ENCODE assay signal across 8 cellular contexts in the genomic region with DNA sequence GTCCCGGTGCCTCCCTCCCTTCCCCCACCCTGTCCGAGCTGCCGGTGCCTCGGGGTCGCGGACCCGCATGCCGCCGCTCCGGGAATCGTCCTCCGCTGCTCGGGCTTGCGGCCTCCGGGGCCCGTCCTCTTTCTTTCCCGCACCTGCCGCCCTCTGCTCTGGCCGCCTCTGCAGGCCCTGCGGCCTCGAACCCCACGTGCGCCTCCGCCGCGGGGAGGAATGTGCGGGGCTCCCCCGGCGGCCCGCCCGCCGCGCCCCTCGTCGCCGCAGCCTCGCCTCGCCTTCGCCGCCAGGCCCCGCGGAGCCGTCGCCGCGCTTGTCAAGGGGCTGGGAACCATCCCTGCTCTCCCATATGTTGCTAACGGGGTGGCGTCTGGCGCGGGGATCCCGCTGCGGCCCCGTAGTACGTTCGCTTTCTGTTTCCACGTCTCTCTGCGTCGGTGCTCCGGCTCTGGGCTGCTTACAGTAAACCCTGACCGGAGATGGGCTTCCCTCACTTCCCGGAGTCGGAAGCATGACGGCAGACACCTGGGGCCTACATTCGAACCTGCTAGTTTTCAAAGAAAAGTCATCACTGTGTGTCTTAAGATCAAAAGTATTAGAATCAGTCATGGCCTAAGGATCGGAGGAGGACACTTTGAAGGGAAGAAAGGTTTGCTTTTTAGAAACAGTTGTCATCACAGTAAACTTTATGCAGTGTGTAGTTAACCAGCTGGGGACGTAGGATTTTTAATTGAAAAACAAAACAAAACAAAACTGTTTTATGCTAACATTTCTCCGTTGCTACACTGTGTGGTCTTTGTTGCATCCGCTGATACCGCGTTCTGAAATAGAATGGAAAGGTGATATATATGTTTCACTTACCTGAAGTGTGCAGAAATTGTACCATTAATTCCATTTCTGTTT.
DNase-seq lines count a peak whose midpoint lies in the region; ATAC-seq lines count a peak whose summit lies in the region.

No MANE protein-coding gene starts in this region.

- CTCF ChIA-PET in activated CD4-positive, alpha-beta memory T cell treated with anti-CD3 and anti-CD28 coated beads, Interleukin-2, amount 10 ng/mL, durations not matched to agents 7 days and 5 days (lab: Charles Lee), result interaction anchor here (0.8 to 1.7 kb wide), 6 partner anchors 69 to 422 kb away, joined by 3 to 8 read pairs (median 4); partner anchors contain the start of genes SASS6, SLC35A3 and TRMT13

- H3K36me3 Mint-ChIP-seq in activated CD4-positive, alpha-beta memory T cell treated with anti-CD3 and anti-CD28 coated beads, Interleukin-2, amount 10 ng/mL, durations not matched to agents 7 days and 5 days (ENCODE audit: low read depth), result peaks cover 61% of the 10 kb centered on the region

- peaks cover 64% of the 10 kb centered on the region for H3K4me1 Mint-ChIP-seq in activated CD4-positive, alpha-beta memory T cell treated with anti-CD3 and anti-CD28 coated beads, Interleukin-2, amount 10 ng/mL, durations not matched to agents 7 days and 5 days

- ATAC-seq in GM18508 (IDR thresholded peaks at IDR 0.05; ENCODE audit: insufficient read depth, unreplicated experiment) (peak; percentile 35), HG02981 (IDR thresholded peaks at IDR 0.05; ENCODE audit: unreplicated experiment) (peak; percentile 41)

- POLR2A ChIA-PET in activated CD4-positive, alpha-beta memory T cell treated with anti-CD3 and anti-CD28 coated beads, Interleukin-2, amount 10 ng/mL, durations not matched to agents 7 days and 5 days (lab: Charles Lee), result interaction anchor here (0.8 to 3.8 kb wide), 37 partner anchors 9 to 1273 kb away, joined by 3 to 46 read pairs (median 5); partner anchors contain the start of genes AGL, CDC14A, DBT and FRRS1

- no peaks in the 10 kb centered on the region for H3K27me3 Mint-ChIP-seq in activated CD4-positive, alpha-beta memory T cell treated with anti-CD3 and anti-CD28 coated beads, Interleukin-2, amount 10 ng/mL, durations not matched to agents 7 days and 5 days

- DNase-seq in A172 (ENCODE audit: low spot score), result peak; percentile 17
- DNase-seq in NCI-H2227 (lab: John Stamatoyannopoulos, UW; ENCODE audit: unreplicated experiment), result peak; percentile 60
- DNase-seq in activated CD4-positive, alpha-beta memory T cell treated with anti-CD3 and anti-CD28 coated beads, Interleukin-2, amount 10 ng/mL, durations not matched to agents 7 days and 5 days, result peak; percentile 85
- DNase-seq in ecto neural progenitor cell (ENCODE audit: low spot score), result peak; percentile 75
- DNase-seq in lung microvascular endothelial cell (ENCODE audit: low read depth in 2 of 2), result peak; percentile 86 to 89
- DNase-seq in stimulated activated CD8-positive, alpha-beta memory T cell treated with anti-CD3 and anti-CD28 coated beads, Interleukin-12 subunit alpha, Interleukin-12 subunit beta, amount 100 ng/mL, for 24 hours (ENCODE audit: extremely low read depth), result peak; percentile 56

- H3K4me3 Mint-ChIP-seq in activated CD4-positive, alpha-beta memory T cell treated with anti-CD3 and anti-CD28 coated beads, Interleukin-2, amount 10 ng/mL, durations not matched to agents 7 days and 5 days, result peak overlapping the region; percentile 90

- peak overlapping the region; percentile 99 for H3K27ac Mint-ChIP-seq in activated CD4-positive, alpha-beta memory T cell treated with anti-CD3 and anti-CD28 coated beads, Interleukin-2, amount 10 ng/mL, durations not matched to agents 7 days and 5 days

- H3K9me3 Mint-ChIP-seq in activated CD4-positive, alpha-beta memory T cell treated with anti-CD3 and anti-CD28 coated beads, Interleukin-2, amount 10 ng/mL, durations not matched to agents 7 days and 5 days, result no peaks in the 10 kb centered on the region

Comparison
In these comparisons a context has a peak if more than half of its experiments do, and no peak if none do; other contexts are left out.
1. Peak in every context shown above with its lines: DNase-seq and ATAC-seq.
2. DNase-seq: peak in every context shown above with its lines; median percentile 88 in lung microvascular endothelial cell; 85 in activated CD4-positive, alpha-beta memory T cell treated with anti-CD3 and anti-CD28 coated beads, Interleukin-2, amount 10 ng/mL, durations not matched to agents 7 days and 5 days; 75 in ecto neural progenitor cell; 60 in NCI-H2227; 56 in stimulated activated CD8-positive, alpha-beta memory T cell treated with anti-CD3 and anti-CD28 coated beads, Interleukin-12 subunit alpha, Interleukin-12 subunit beta, amount 100 ng/mL, for 24 hours; 17 in A172.